27 cellular contexts compared by ENCODE assay signal in genomic region chr7:16094651-16095050, GRCh38.
DNase-seq lines count a peak whose midpoint lies in the region; ATAC-seq, FAIRE-seq and TF ChIP-seq lines count a peak whose summit lies in the region.
"Had no signal": no experiment of that assay in that cellular context is flagged by ENCODE, and none has a peak within 500 bp of the region (broad histone marks: within the 10 kb centered on the region; RNA-seq: fewer than 3 reads in every experiment).

No MANE protein-coding gene starts in this region.

- dilution Hi-C loops in IMR-90 (cut with HindIII; ENCODE audit: low sequenced_read_pairs, unreplicated experiment) = no loop called here

- peaks cover 38% of the 10 kb centered on the region for H3K4me1 Mint-ChIP-seq in nephron
- no peaks in the 10 kb centered on the region for H3K4me1 Mint-ChIP-seq in activated T-helper 17 cell treated with anti-CD3 and anti-CD28 coated beads, Interleukin-2, amount 50 U/mL, for 72 hours
- H3K4me1 Mint-ChIP-seq: CD4-positive, alpha-beta memory T cell; CD4-positive, CD25-positive, alpha-beta regulatory T cell; CD8-positive, alpha-beta memory T cell had no signal

- no peak overlapping the region for H2BK20ac ChIP-seq in IMR-90 (ENCODE audit: low read depth, low read length)

- no peaks in the 10 kb centered on the region for H3K36me3 Mint-ChIP-seq in nephron (ENCODE audit: low read depth)
- no peaks in the 10 kb centered on the region for H3K36me3 Mint-ChIP-seq in activated T-helper 17 cell treated with anti-CD3 and anti-CD28 coated beads, Interleukin-2, amount 50 U/mL, for 72 hours (ENCODE audit: low read depth)
- H3K36me3 Mint-ChIP-seq: CD14-positive monocyte; CD4-positive, alpha-beta memory T cell; CD4-positive, CD25-positive, alpha-beta regulatory T cell; CD8-positive, alpha-beta memory T cell had no signal

- no peak overlapping the region for H3K4me3 Mint-ChIP-seq in nephron
- H3K4me3 Mint-ChIP-seq in activated T-helper 17 cell treated with anti-CD3 and anti-CD28 coated beads, Interleukin-2, amount 50 U/mL, for 72 hours = no peak overlapping the region
- H3K4me3 Mint-ChIP-seq: CD14-positive monocyte; CD4-positive, alpha-beta memory T cell; CD4-positive, CD25-positive, alpha-beta regulatory T cell; CD8-positive, alpha-beta memory T cell had no signal

- H3K4me1 ChIP-seq in cardiac muscle cell (ENCODE audit: low read depth) = peaks cover 30% of the 10 kb centered on the region
- peaks cover 0 to 18% of the 10 kb centered on the region in 2 donors for H3K4me1 ChIP-seq in right atrium auricular region
- H3K4me1 ChIP-seq in A549 = 0 out of 3 replicates have a peak, but pooled peaks cover 3% of the 10 kb centered on the region
- H3K4me1 ChIP-seq in IMR-90 (ENCODE audit: control insufficient read depth, insufficient read depth, low read length) = no peaks in the 10 kb centered on the region
- H3K4me1 ChIP-seq: BE2C, BLaER1 had no signal

- H4K91ac ChIP-seq in IMR-90 (ENCODE audit: insufficient read depth, low read depth, low read length) = no peak overlapping the region

- H3K18ac ChIP-seq in IMR-90 (ENCODE audit: low read depth, low read length) = no peak overlapping the region

- H3K56ac ChIP-seq in IMR-90 (ENCODE audit: extremely low read depth, insufficient read depth, low read length) = no peak overlapping the region

- H3K27me3 Mint-ChIP-seq in nephron (ENCODE audit: low read depth) = no peaks in the 10 kb centered on the region
- H3K27me3 Mint-ChIP-seq in activated T-helper 17 cell treated with anti-CD3 and anti-CD28 coated beads, Interleukin-2, amount 50 U/mL, for 72 hours = no peaks in the 10 kb centered on the region
- H3K27me3 Mint-ChIP-seq: CD4-positive, alpha-beta memory T cell; CD4-positive, CD25-positive, alpha-beta regulatory T cell; CD8-positive, alpha-beta memory T cell had no signal

- no peak overlapping the region for H3K4ac ChIP-seq in IMR-90 (ENCODE audit: low read depth, low read length)

- no TSS peak for BruUV-seq in IMR-90 (replicated peaks; lab: Mats Ljungman, UMichigan)

- no peak overlapping the region for H4K8ac ChIP-seq in IMR-90 (ENCODE audit: low read depth in 2 of 2, low read length in 2 of 2)

- H3K9me1 ChIP-seq in IMR-90 (ENCODE audit: insufficient read depth, low read length) = no peaks in the 10 kb centered on the region

- in situ Hi-C loops in IMR-90 (cut with MboI; ENCODE audit: low sequenced_read_pairs) = no loop called here

- POLR2A ChIA-PET in A549 (lab: Yijun Ruan, JAX) (no interaction called here), IMR-90 (lab: Charles Lee; ENCODE audit: unreplicated experiment) (no interaction called here)

- no peak overlapping the region for H2AK5ac ChIP-seq in IMR-90 (ENCODE audit: low read depth, low read length)

- H2BK120ac ChIP-seq in IMR-90 (ENCODE audit: low read depth, low read length) = no peak overlapping the region

- TF ChIP-seq CTCF in cardiac muscle cell (IDR thresholded peaks at IDR 0.05; ENCODE audit: low read depth, low read length) (no peak), right atrium auricular region (IDR thresholded peaks at IDR 0.05) (no peak), A549 (IDR thresholded peaks at IDR 0.05) (no peak), IMR-90 (conservative IDR thresholded peaks at IDR 0.05; ENCODE audit: low read depth, low read length) (no peak), nephron (IDR thresholded peaks at IDR 0.05; ENCODE audit: unreplicated experiment in 3 of 3) (no peak)

- H3K4me3 ChIP-seq in cardiac muscle cell (no peak overlapping the region), right atrium auricular region (no peak overlapping the region), A549 (no peak overlapping the region), IMR-90 (ENCODE audit: insufficient read depth, low read depth, low read length) (no peak overlapping the region)
- H3K4me3 ChIP-seq: BLaER1, GM12878 had no signal

- no peak for TF ChIP-seq RAD21 in A549 (conservative IDR thresholded peaks at IDR 0.05 in 1 of 2, IDR thresholded peaks at IDR 0.05 in 1 of 2)
- TF ChIP-seq RAD21 in IMR-90 (IDR thresholded peaks at IDR 0.05; ENCODE audit: low read length) = no peak

- no peak overlapping the region for H3K23ac ChIP-seq in IMR-90 (ENCODE audit: low read depth, low read length)

- H3K27ac Mint-ChIP-seq in nephron = peak overlapping the region; percentile 44 to 80 (median 72)
- H3K27ac Mint-ChIP-seq in activated T-helper 17 cell treated with anti-CD3 and anti-CD28 coated beads, Interleukin-2, amount 50 U/mL, for 72 hours = no peak overlapping the region
- H3K27ac Mint-ChIP-seq: CD14-positive monocyte; CD4-positive, alpha-beta memory T cell; CD4-positive, CD25-positive, alpha-beta regulatory T cell; CD8-positive, alpha-beta memory T cell had no signal

- no peak overlapping the region for H2BK5ac ChIP-seq in IMR-90 (ENCODE audit: low read depth, low read length, poor library complexity, severe bottlenecking)

- H3K14ac ChIP-seq in IMR-90 (replicated peaks; ENCODE audit: low read depth, low read length) = no peak overlapping the region

- no peak overlapping the region for H3K9ac ChIP-seq in IMR-90 (ENCODE audit: low read depth, low read length)
- H3K9ac ChIP-seq: BLaER1 had no signal

- H3K36me3 ChIP-seq in cardiac muscle cell (no peaks in the 10 kb centered on the region), right atrium auricular region (no peaks in the 10 kb centered on the region), IMR-90 (ENCODE audit: control insufficient read depth, insufficient read depth, low read length) (no peaks in the 10 kb centered on the region)
- H3K36me3 ChIP-seq: BE2C, BLaER1 had no signal

- H3K9me3 ChIP-seq in cardiac muscle cell (ENCODE audit: low read depth) = no peaks in the 10 kb centered on the region
- H3K9me3 ChIP-seq in right atrium auricular region = no peaks in the 10 kb centered on the region
- no peaks in the 10 kb centered on the region for H3K9me3 ChIP-seq in A549
- H3K9me3 ChIP-seq in IMR-90 (ENCODE audit: control insufficient read depth, insufficient read depth, low read length) = no peaks in the 10 kb centered on the region
- H3K9me3 ChIP-seq: BE2C, BLaER1 had no signal

- no peak overlapping the region for H2AK9ac ChIP-seq in IMR-90 (replicated peaks; ENCODE audit: low read depth, low read length, poor library complexity)

- no peak overlapping the region for H2AFZ ChIP-seq in IMR-90 (replicated peaks; ENCODE audit: low read length, poor library complexity)

- 48% methylated on average over 2 of the region's 2 CpGs for WGBS in A549 (ENCODE audit: missing lambda C conversion rate)
- no CpG with 5 or more reads among the region's 2 CpGs for WGBS in IMR-90 (ENCODE audit: extremely low coverage in 2 of 2, insufficient read length in 1 of 2), 2 experiments

- H3K27me3 ChIP-seq in cardiac muscle cell = no peaks in the 10 kb centered on the region
- H3K27me3 ChIP-seq in right atrium auricular region = no peaks in the 10 kb centered on the region
- H3K27me3 ChIP-seq in IMR-90 (ENCODE audit: control insufficient read depth, insufficient read depth, low read length) = no peaks in the 10 kb centered on the region
- H3K27me3 ChIP-seq: BE2C, BLaER1 had no signal

- H3K79me1 ChIP-seq in IMR-90 (ENCODE audit: low read depth in 1 of 2, low read length in 2 of 2) = no peaks in the 10 kb centered on the region

- FAIRE-seq in A549 (lab: Jason Lieb, UNC) = no peak
- FAIRE-seq: GM12878, GM12892, GM18507 had no signal

- H3K4me2 ChIP-seq in A549 = no peak overlapping the region
- no peak overlapping the region for H3K4me2 ChIP-seq in IMR-90 (ENCODE audit: low read depth, low read length)
- H3K4me2 ChIP-seq: BLaER1 had no signal

- CTCF ChIA-PET in A549 (lab: Yijun Ruan, JAX) = interaction anchor here (1.7 kb wide), 1 partner anchor 16 kb away, joined by 3 read pairs; no protein-coding TSS in a partner anchor
- CTCF ChIA-PET in IMR-90 (lab: Yijun Ruan, JAX) = no interaction called here

- intact Hi-C loops in IMR-90 (cut with micrococcal nuclease) = no loop called here

- DNase-seq in cardiac muscle cell (ENCODE audit: low read depth in 1 of 2, low spot score in 1 of 2) = no peak
- DNase-seq in right atrium auricular region (ENCODE audit: low spot score) = no peak
- DNase-seq in A549 (ENCODE audit: low read depth in 1 of 2, low spot score in 1 of 2) = no peak
- DNase-seq in IMR-90 = no peak
- no peak for DNase-seq in GM19238 (ENCODE audit: insufficient read length, low spot score)
- DNase-seq: ACHN; BE2C; C1 segment of cervical spinal cord; CD4-positive, alpha-beta memory T cell; CD4-positive, CD25-positive, alpha-beta regulatory T cell; CD8-positive, alpha-beta memory T cell; COR-L47; DMS 273 treated with DMSO at 0.1 percent for 48 hours; DMS153; DMS53; DMS79; DND-41; EL; GDM1 had no signal

- H4K5ac ChIP-seq in IMR-90 (ENCODE audit: low read depth, low read length) = no peak overlapping the region

- H3K27ac ChIP-seq in cardiac muscle cell = peak overlapping the region; percentile 74
- H3K27ac ChIP-seq in right atrium auricular region = no peak overlapping the region
- no peak overlapping the region for H3K27ac ChIP-seq in A549
- H3K27ac ChIP-seq in IMR-90 (ENCODE audit: insufficient read depth, low read length) = no peak overlapping the region
- H3K27ac ChIP-seq: 22Rv1, BLaER1 had no signal

- no peaks in the 10 kb centered on the region for H4K20me1 ChIP-seq in IMR-90 (ENCODE audit: insufficient read depth, low read length)
- H4K20me1 ChIP-seq: BLaER1 had no signal

- H2BK15ac ChIP-seq in IMR-90 (ENCODE audit: low read depth, low read length) = no peak overlapping the region

- no peaks in the 10 kb centered on the region for H3K9me3 Mint-ChIP-seq in nephron
- no peaks in the 10 kb centered on the region for H3K9me3 Mint-ChIP-seq in activated T-helper 17 cell treated with anti-CD3 and anti-CD28 coated beads, Interleukin-2, amount 50 U/mL, for 72 hours
- H3K9me3 Mint-ChIP-seq: CD8-positive, alpha-beta memory T cell had no signal

- ATAC-seq in A549 (no peak), IMR-90 (ENCODE audit: low read depth) (no peak)
- no peak for ATAC-seq in activated T-helper 17 cell treated with anti-CD3 and anti-CD28 coated beads, Interleukin-2, amount 50 U/mL, for 72 hours (replicated peaks)
- ATAC-seq: GM12878 had no signal

- TF ChIP-seq EP300 in A549 (IDR thresholded peaks at IDR 0.05) = no peak

- TF ChIP-seq POLR2A in A549 (IDR thresholded peaks at IDR 0.05; ENCODE audit: low read length) (no peak), IMR-90 (IDR thresholded peaks at IDR 0.05; ENCODE audit: low read depth, low read length) (no peak)

TF ChIP-seq in A549, 52 proteins besides CTCF, POLR2A, EP300 and RAD21:
- TF ChIP-seq MAFK (IDR thresholded peaks at IDR 0.05; ENCODE audit: partially characterized antibody) = peak; percentile 69
- no peak for TF ChIP-seq ZSCAN20 (CRISPR knock-in tag; IDR thresholded peaks at IDR 0.05)

TF ChIP-seq in IMR-90, 13 proteins besides CTCF, POLR2A, EP300 and RAD21:
- TF ChIP-seq MAFK (IDR thresholded peaks at IDR 0.05; ENCODE audit: low read depth, low read length) = peak; percentile 70
- no peak for TF ChIP-seq NFE2L2 (IDR thresholded peaks at IDR 0.05; ENCODE audit: low read depth, low read length)
- TF ChIP-seq MXI1 (IDR thresholded peaks at IDR 0.05; ENCODE audit: borderline replicate concordance, low read depth, low read length) = no peak
